ENCODE assay signal across 21 cellular contexts in genomic region chr1:24554714-24555113, GRCh38. TPM values are rescaled to one million over a fixed set of nuclear protein-coding genes. Genes with fewer than 3 reads are reported as not detected.
"Had no signal": no experiment of that assay in that cellular context is flagged by ENCODE, and none has a peak within 500 bp of the region (broad histone marks: within the 10 kb centered on the region; RNA-seq: fewer than 3 reads in every experiment).

No MANE protein-coding gene starts in this region.

- H3K27me3 ChIP-seq: body of pancreas had no signal

- H3K4me1 ChIP-seq: foreskin keratinocyte had no signal

- H3K9me3 ChIP-seq: body of pancreas, lower lobe of right lung, thoracic aorta had no signal

- H3K27ac ChIP-seq: cardiac muscle cell, foreskin keratinocyte, neural progenitor cell, thoracic aorta had no signal

- H3K36me3 Mint-ChIP-seq: naive B cell, neural progenitor cell, WTC11 had no signal

- H3K36me3 ChIP-seq: cardiac muscle cell, lower lobe of right lung, neural progenitor cell, thoracic aorta had no signal

- H3K27ac Mint-ChIP-seq: T-helper 2 cell treated with Interferon-gamma antibody and Interleukin-4, amounts not matched to agents 5 μg/mL and 100 μg/mL, for 36 hours; WTC11 had no signal

- H2AFZ ChIP-seq: neural progenitor cell had no signal

- DNase-seq: activated naive CD4-positive, alpha-beta T cell; activated T-cell treated with anti-CD3 and anti-CD28 coated beads, Interleukin-2, amount 50 U/mL, for 1 hour; anterior cingulate cortex; effector memory CD4-positive, alpha-beta T cell; foreskin keratinocyte; lower lobe of right lung; mesendoderm; naive B cell; stimulated activated CD4-positive, alpha-beta T cell treated with anti-CD3 and anti-CD28 coated beads, Interleukin-4, amount 100 ng/mL, for 24 hours; stimulated activated naive CD4-positive, alpha-beta T cell treated with Interleukin-2 at 50 U/mL for 16 hours had no signal

- H3K9me3 Mint-ChIP-seq: naive B cell; neural progenitor cell; T-helper 2 cell treated with Interferon-gamma antibody and Interleukin-4, amounts not matched to agents 5 μg/mL and 100 μg/mL, for 36 hours; type B pancreatic cell; WTC11 had no signal

- H3K4me3 ChIP-seq: body of pancreas, cardiac muscle cell, thoracic aorta had no signal

RNA-seq across cellular contexts. Expression of gene NCMAP, which starts 1.2 kb away (rescaled TPM):
- total RNA-seq: cardiac muscle cell, dermis microvascular lymphatic vessel endothelial cell, glomerular endothelial cell, osteoblast, posterior vena cava had no signal
- polyA plus RNA-seq: cardiac muscle cell had no signal
